Comparison of ENCODE assay signal across 17 cellular contexts in the genomic region with DNA sequence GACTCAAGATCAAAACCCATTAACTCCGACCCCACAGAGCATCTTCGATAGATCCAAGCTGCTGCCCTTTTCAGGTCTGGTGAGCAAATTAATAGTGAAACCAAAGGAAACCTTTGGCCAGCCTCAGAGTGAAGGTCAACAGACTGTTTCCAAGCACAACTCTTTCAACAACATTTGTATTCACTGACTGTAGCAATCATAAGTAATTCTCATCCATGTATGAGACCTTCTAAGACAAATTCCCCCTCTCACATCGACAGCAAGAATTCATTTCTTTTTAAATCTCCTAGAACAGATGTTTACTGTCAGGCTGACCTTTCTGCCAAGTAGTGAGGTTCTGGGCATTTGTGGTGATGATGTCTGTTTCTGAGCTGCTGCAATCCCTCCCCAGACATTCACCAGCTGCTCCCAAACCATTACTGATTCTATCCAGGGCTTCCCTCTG.
A peak's percentile ranks its signal among the peaks of the same experiment; 100 is the strongest.
DNase-seq lines count a peak whose midpoint lies in the region; ATAC-seq and TF ChIP-seq lines count a peak whose summit lies in the region.
"Had no signal": no experiment of that assay in that cellular context is flagged by ENCODE, and none has a peak within 500 bp of the region (broad histone marks: within the 10 kb centered on the region; RNA-seq: fewer than 3 reads in every experiment).

No MANE protein-coding gene starts in this region.

- no peak overlapping the region for H3K4me3 Mint-ChIP-seq in CD4-positive, alpha-beta T cell
- H3K4me3 Mint-ChIP-seq: activated CD8-positive, alpha-beta T cell treated with anti-CD3 and anti-CD28 coated beads, Interleukin-2, amount 10 ng/mL, durations not matched to agents 7 days and 5 days; activated T-helper 17 cell treated with anti-CD3 and anti-CD28 coated beads, Interleukin-2, amount 50 U/mL, for 72 hours; naive thymus-derived CD8-positive, alpha-beta T cell had no signal

- H3K27me3 ChIP-seq in CD4-positive, alpha-beta T cell (ENCODE audit: control insufficient read depth, insufficient read depth, low read length): no peaks in the 10 kb centered on the region
- H3K27me3 ChIP-seq: dorsolateral prefrontal cortex had no signal

- ATAC-seq in esophagus mucosa: no peak
- no peak for ATAC-seq in CD4-positive, alpha-beta T cell (ENCODE audit: poor library complexity)
- ATAC-seq: activated CD8-positive, alpha-beta T cell treated with anti-CD3 and anti-CD28 coated beads, Interleukin-2, amount 10 ng/mL, durations not matched to agents 7 days and 5 days; activated T-helper 17 cell treated with anti-CD3 and anti-CD28 coated beads, Interleukin-2, amount 50 U/mL, for 72 hours; naive thymus-derived CD8-positive, alpha-beta T cell; stimulated activated naive CD8-positive, alpha-beta T cell treated with anti-CD3 and anti-CD28 coated beads, Interleukin-15, Interleukin-2, amounts not matched to agents 100 U/mL and 50 U/mL, for 24 hours had no signal

- H3K4me3 ChIP-seq in choroid plexus epithelial cell (ENCODE audit: low read depth, low read length): no peak overlapping the region
- H3K4me3 ChIP-seq: dorsolateral prefrontal cortex had no signal

- H3K4me1 Mint-ChIP-seq in CD4-positive, alpha-beta T cell (ENCODE audit: low read depth): no peaks in the 10 kb centered on the region
- H3K4me1 Mint-ChIP-seq: activated T-helper 17 cell treated with anti-CD3 and anti-CD28 coated beads, Interleukin-2, amount 50 U/mL, for 72 hours had no signal

- TF ChIP-seq CTCF in choroid plexus epithelial cell (conservative IDR thresholded peaks at IDR 0.05; ENCODE audit: low read depth, low read length): no peak
- no peak for TF ChIP-seq CTCF in CD4-positive, alpha-beta T cell (IDR thresholded peaks at IDR 0.05)

- POLR2A ChIA-PET in CD4-positive, alpha-beta T cell (lab: Charles Lee): no interaction called here

- no peak overlapping the region for H3K27ac ChIP-seq in CD4-positive, alpha-beta T cell (ENCODE audit: low read depth, low read length)
- H3K27ac ChIP-seq: 22Rv1 had no signal

- no peaks in the 10 kb centered on the region for H3K9me3 Mint-ChIP-seq in CD4-positive, alpha-beta T cell
- H3K9me3 Mint-ChIP-seq: activated T-helper 17 cell treated with anti-CD3 and anti-CD28 coated beads, Interleukin-2, amount 50 U/mL, for 72 hours had no signal

- CTCF ChIA-PET in CD4-positive, alpha-beta T cell (lab: Charles Lee): no interaction called here

- intact Hi-C loops in CD4-positive, alpha-beta T cell (cut with DNase I, micrococcal nuclease): no loop called here

- H3K36me3 Mint-ChIP-seq in CD4-positive, alpha-beta T cell (ENCODE audit: low read depth): peaks cover 67% of the 10 kb centered on the region

- H3K9me3 ChIP-seq in CD4-positive, alpha-beta T cell (ENCODE audit: control insufficient read depth, low read length): no peaks in the 10 kb centered on the region

- peak; percentile 48 for DNase-seq in NCI-H1694 treated with DMSO at 0.1 percent for 48 hours (lab: John Stamatoyannopoulos, UW)
- no peak for DNase-seq in NCI-H1694 (lab: John Stamatoyannopoulos, UW)
- DNase-seq in choroid plexus epithelial cell (ENCODE audit: low read depth): peak; percentile 53
- DNase-seq in hepatic stellate cell (ENCODE audit: low spot score): peak; percentile 78
- DNase-seq in retina: peak; percentile 49
- DNase-seq in T-helper 2 cell: no peak
- DNase-seq in CD4-positive, alpha-beta T cell: no peak
- DNase-seq: activated CD8-positive, alpha-beta T cell treated with anti-CD3 and anti-CD28 coated beads, Interleukin-2, amount 10 ng/mL, durations not matched to agents 7 days and 5 days; anterior cingulate cortex; dorsolateral prefrontal cortex; GDM1; kidney; naive thymus-derived CD8-positive, alpha-beta T cell; stimulated activated naive CD8-positive, alpha-beta T cell treated with anti-CD3 and anti-CD28 coated beads, Interleukin-15, Interleukin-2, amounts not matched to agents 100 U/mL and 50 U/mL, for 24 hours had no signal

- H3K27me3 Mint-ChIP-seq in CD4-positive, alpha-beta T cell: no peaks in the 10 kb centered on the region
- H3K27me3 Mint-ChIP-seq: activated T-helper 17 cell treated with anti-CD3 and anti-CD28 coated beads, Interleukin-2, amount 50 U/mL, for 72 hours; naive thymus-derived CD8-positive, alpha-beta T cell had no signal

- H3K27ac Mint-ChIP-seq in CD4-positive, alpha-beta T cell: no peak overlapping the region
- H3K27ac Mint-ChIP-seq: activated CD8-positive, alpha-beta T cell treated with anti-CD3 and anti-CD28 coated beads, Interleukin-2, amount 10 ng/mL, durations not matched to agents 7 days and 5 days; activated T-helper 17 cell treated with anti-CD3 and anti-CD28 coated beads, Interleukin-2, amount 50 U/mL, for 72 hours; naive thymus-derived CD8-positive, alpha-beta T cell had no signal

Comparison
In these comparisons a context has a peak if more than half of its experiments do, and no peak if none do; other contexts are left out.
1. DNase-seq: peak in NCI-H1694 treated with DMSO at 0.1 percent for 48 hours (single experiment), choroid plexus epithelial cell (single experiment), hepatic stellate cell (single experiment) and retina (single experiment); none in NCI-H1694 (single experiment), T-helper 2 cell (0 of 5) and CD4-positive, alpha-beta T cell (0 of 10).